ENCODE assay signal across 3 cellular contexts in the genomic region with DNA sequence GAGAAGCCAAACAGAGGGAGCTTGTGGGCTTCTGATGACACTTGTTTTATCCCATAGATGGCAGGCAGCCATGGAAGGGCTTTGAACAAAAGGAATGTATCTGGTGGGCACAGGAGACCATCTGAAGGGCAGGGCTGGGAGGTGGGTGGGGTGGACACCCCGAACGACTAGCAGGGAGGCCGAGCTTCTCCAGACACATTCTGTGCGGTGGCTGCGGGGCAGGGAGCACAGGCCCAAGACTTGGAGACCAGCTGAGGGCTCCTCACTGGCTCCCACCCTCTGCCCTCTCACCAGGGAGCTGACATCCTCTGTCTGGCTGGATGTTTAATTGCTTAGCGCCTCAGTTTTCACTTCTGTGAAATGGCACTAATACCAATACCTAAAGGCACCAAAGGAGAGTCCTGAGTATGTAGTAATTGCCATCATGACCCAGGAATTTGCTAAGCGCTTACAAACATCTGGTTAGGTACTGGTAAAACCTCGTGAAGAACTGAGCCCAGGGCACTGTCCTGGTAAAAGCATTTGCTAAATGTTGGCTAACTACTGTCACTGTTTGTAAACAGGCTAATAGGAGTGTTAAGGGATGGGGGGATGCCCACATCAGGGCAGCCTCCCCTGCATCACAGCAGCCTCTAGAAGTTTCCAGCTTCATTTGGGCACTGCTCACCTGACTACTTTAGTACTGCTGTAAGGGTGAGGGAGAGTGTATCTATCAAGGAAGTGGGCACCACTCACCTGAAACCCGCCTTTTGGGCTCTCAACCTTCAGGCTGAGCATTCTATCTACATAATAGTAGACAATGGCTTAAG.
TF ChIP-seq lines count a peak whose summit lies in the region.

No MANE protein-coding gene starts in this region.

TF ChIP-seq in SK-N-SH, 30 proteins besides CTCF, POLR2A, EP300 and RAD21 (continues in another document):
- TF ChIP-seq IRF3 (IDR thresholded peaks at IDR 0.05; ENCODE audit: low read depth, low read length) = no peak
- TF ChIP-seq MEF2A (IDR thresholded peaks at IDR 0.05; ENCODE audit: borderline replicate concordance, low read depth) = no peak
- TF ChIP-seq CHD2 (IDR thresholded peaks at IDR 0.05; ENCODE audit: low read length, partially characterized antibody) = no peak
- TF ChIP-seq REST (IDR thresholded peaks at IDR 0.05; ENCODE audit: low read depth, low read length) = no peak
- no peak for TF ChIP-seq RCOR1 (IDR thresholded peaks at IDR 0.05; ENCODE audit: low read length)
- TF ChIP-seq GABPA (IDR thresholded peaks at IDR 0.05; ENCODE audit: low read depth) = no peak
- TF ChIP-seq FOSL2 (IDR thresholded peaks at IDR 0.05; ENCODE audit: borderline replicate concordance, low read depth) = no peak
- TF ChIP-seq, protein P1, sequence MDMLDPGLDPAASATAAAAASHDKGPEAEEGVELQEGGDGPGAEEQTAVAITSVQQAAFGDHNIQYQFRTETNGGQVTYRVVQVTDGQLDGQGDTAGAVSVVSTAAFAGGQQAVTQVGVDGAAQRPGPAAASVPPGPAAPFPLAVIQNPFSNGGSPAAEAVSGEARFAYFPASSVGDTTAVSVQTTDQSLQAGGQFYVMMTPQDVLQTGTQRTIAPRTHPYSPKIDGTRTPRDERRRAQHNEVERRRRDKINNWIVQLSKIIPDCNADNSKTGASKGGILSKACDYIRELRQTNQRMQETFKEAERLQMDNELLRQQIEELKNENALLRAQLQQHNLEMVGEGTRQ (IDR thresholded peaks at IDR 0.05; ENCODE audit: borderline replicate concordance, low read depth, low read length) = no peak
- no peak for TF ChIP-seq GATA2 (CRISPR knock-in tag; IDR thresholded peaks at IDR 0.05)
- TF ChIP-seq RFX5 (IDR thresholded peaks at IDR 0.05; ENCODE audit: low read length) = no peak
- TF ChIP-seq TAF1 (IDR thresholded peaks at IDR 0.05; ENCODE audit: borderline replicate concordance, low read depth, low read length) = no peak
- no peak for TF ChIP-seq SIN3A (IDR thresholded peaks at IDR 0.05; ENCODE audit: borderline replicate concordance, low read depth, low read length)
- no peak for TF ChIP-seq JUND (IDR thresholded peaks at IDR 0.05)
- no peak for TF ChIP-seq FOXJ3 (CRISPR knock-in tag; IDR thresholded peaks at IDR 0.05)
- no peak for TF ChIP-seq YY1 (IDR thresholded peaks at IDR 0.05; ENCODE audit: low read depth)
- TF ChIP-seq ELF1 (IDR thresholded peaks at IDR 0.05) = no peak

TF ChIP-seq in SK-N-SH treated with all-trans-retinoic acid at 6 μM for 48 hours, 23 proteins besides CTCF, POLR2A, EP300 and RAD21:
- TF ChIP-seq ZFP3 (CRISPR knock-in tag; IDR thresholded peaks at IDR 0.05) (no peak), SNAI2 (CRISPR knock-in tag; IDR thresholded peaks at IDR 0.05) (no peak), RARB (CRISPR knock-in tag; IDR thresholded peaks at IDR 0.05) (no peak), TCF4 (CRISPR knock-in tag; IDR thresholded peaks at IDR 0.05; ENCODE audit: borderline replicate concordance) (no peak), PATZ1 (CRISPR knock-in tag; IDR thresholded peaks at IDR 0.05; ENCODE audit: borderline replicate concordance) (no peak), CREB5 (CRISPR knock-in tag; IDR thresholded peaks at IDR 0.05; ENCODE audit: low read depth) (no peak), ZNF70 (CRISPR knock-in tag; IDR thresholded peaks at IDR 0.05) (no peak), ISL1 (CRISPR knock-in tag; IDR thresholded peaks at IDR 0.05) (no peak), ARNTL (CRISPR knock-in tag; IDR thresholded peaks at IDR 0.05; ENCODE audit: borderline replicate concordance, low read depth) (no peak), ZNF565 (CRISPR knock-in tag; conservative IDR thresholded peaks at IDR 0.05; ENCODE audit: low read depth) (no peak), ZNF8 (CRISPR knock-in tag; IDR thresholded peaks at IDR 0.05) (no peak), TOX (CRISPR knock-in tag; IDR thresholded peaks at IDR 0.05; ENCODE audit: borderline replicate concordance) (no peak), OSR1 (CRISPR knock-in tag; IDR thresholded peaks at IDR 0.05) (no peak)

TF ChIP-seq in GM23338, 12 proteins besides CTCF, POLR2A, EP300 and RAD21:
- TF ChIP-seq, protein P2, sequence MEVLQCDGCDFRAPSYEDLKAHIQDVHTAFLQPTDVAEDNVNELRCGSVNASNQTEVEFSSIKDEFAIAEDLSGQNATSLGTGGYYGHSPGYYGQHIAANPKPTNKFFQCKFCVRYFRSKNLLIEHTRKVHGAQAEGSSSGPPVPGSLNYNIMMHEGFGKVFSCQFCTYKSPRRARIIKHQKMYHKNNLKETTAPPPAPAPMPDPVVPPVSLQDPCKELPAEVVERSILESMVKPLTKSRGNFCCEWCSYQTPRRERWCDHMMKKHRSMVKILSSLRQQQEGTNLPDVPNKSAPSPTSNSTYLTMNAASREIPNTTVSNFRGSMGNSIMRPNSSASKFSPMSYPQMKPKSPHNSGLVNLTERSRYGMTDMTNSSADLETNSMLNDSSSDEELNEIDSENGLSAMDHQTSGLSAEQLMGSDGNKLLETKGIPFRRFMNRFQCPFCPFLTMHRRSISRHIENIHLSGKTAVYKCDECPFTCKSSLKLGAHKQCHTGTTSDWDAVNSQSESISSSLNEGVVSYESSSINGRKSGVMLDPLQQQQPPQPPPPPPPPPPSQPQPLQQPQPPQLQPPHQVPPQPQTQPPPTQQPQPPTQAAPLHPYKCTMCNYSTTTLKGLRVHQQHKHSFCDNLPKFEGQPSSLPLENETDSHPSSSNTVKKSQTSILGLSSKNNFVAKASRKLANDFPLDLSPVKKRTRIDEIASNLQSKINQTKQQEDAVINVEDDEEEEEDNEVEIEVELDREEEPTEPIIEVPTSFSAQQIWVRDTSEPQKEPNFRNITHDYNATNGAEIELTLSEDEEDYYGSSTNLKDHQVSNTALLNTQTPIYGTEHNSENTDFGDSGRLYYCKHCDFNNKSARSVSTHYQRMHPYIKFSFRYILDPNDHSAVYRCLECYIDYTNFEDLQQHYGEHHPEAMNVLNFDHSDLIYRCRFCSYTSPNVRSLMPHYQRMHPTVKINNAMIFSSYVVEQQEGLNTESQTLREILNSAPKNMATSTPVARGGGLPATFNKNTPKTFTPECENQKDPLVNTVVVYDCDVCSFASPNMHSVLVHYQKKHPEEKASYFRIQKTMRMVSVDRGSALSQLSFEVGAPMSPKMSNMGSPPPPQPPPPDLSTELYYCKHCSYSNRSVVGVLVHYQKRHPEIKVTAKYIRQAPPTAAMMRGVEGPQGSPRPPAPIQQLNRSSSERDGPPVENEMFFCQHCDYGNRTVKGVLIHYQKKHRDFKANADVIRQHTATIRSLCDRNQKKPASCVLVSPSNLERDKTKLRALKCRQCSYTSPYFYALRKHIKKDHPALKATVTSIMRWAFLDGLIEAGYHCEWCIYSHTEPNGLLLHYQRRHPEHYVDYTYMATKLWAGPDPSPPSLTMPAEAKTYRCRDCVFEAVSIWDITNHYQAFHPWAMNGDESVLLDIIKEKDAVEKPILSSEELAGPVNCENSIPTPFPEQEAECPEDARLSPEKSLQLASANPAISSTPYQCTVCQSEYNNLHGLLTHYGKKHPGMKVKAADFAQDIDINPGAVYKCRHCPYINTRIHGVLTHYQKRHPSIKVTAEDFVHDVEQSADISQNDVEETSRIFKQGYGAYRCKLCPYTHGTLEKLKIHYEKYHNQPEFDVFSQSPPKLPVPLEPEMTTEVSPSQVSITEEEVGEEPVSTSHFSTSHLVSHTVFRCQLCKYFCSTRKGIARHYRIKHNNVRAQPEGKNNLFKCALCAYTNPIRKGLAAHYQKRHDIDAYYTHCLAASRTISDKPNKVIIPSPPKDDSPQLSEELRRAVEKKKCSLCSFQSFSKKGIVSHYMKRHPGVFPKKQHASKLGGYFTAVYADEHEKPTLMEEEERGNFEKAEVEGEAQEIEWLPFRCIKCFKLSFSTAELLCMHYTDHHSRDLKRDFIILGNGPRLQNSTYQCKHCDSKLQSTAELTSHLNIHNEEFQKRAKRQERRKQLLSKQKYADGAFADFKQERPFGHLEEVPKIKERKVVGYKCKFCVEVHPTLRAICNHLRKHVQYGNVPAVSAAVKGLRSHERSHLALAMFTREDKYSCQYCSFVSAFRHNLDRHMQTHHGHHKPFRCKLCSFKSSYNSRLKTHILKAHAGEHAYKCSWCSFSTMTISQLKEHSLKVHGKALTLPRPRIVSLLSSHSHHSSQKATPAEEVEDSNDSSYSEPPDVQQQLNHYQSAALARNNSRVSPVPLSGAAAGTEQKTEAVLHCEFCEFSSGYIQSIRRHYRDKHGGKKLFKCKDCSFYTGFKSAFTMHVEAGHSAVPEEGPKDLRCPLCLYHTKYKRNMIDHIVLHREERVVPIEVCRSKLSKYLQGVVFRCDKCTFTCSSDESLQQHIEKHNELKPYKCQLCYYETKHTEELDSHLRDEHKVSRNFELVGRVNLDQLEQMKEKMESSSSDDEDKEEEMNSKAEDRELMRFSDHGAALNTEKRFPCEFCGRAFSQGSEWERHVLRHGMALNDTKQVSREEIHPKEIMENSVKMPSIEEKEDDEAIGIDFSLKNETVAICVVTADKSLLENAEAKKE (CRISPR knock-in tag; IDR thresholded peaks at IDR 0.05) = no peak
- TF ChIP-seq ZNF331 (CRISPR knock-in tag; IDR thresholded peaks at IDR 0.05; ENCODE audit: low read depth) (no peak), NANOG (IDR thresholded peaks at IDR 0.05; ENCODE audit: borderline replicate concordance) (no peak), ZNF114 (CRISPR knock-in tag; IDR thresholded peaks at IDR 0.05) (no peak), ETS1 (IDR thresholded peaks at IDR 0.05) (no peak), EZH2phosphoT487 (IDR thresholded peaks at IDR 0.05; ENCODE audit: unreplicated experiment) (no peak), EZH2 (IDR thresholded peaks at IDR 0.05; ENCODE audit: low read depth, unreplicated experiment) (no peak), JUNB (IDR thresholded peaks at IDR 0.05; ENCODE audit: unreplicated experiment) (no peak), STAT1 (IDR thresholded peaks at IDR 0.05; ENCODE audit: unreplicated experiment) (no peak), REST (IDR thresholded peaks at IDR 0.05; ENCODE audit: unreplicated experiment) (no peak), CREB1 (CRISPR knock-in tag; IDR thresholded peaks at IDR 0.05; ENCODE audit: low read depth) (no peak), POLR2AphosphoS5 (IDR thresholded peaks at IDR 0.05; ENCODE audit: low read depth) (no peak)
TF ChIP-seq in GM23338: peak in this region for 0.
